In genomic region chr3:30605005-30605404, GRCh38 we compare ENCODE assay signal across 10 cellular contexts. TPM values are rescaled to one million over a fixed set of nuclear protein-coding genes. Genes with fewer than 3 reads are reported as not detected.
A peak's percentile ranks its signal among the peaks of the same experiment; 100 is the strongest.
DNase-seq lines count a peak whose midpoint lies in the region; ATAC-seq, FAIRE-seq and TF ChIP-seq lines count a peak whose summit lies in the region.
"Had no signal": no experiment of that assay in that cellular context is flagged by ENCODE, and none has a peak within 500 bp of the region (broad histone marks: within the 10 kb centered on the region; RNA-seq: fewer than 3 reads in every experiment).

No MANE protein-coding gene starts in this region.

- peak overlapping the region; percentile 99 for H3K27ac ChIP-seq in BLaER1

- H3K4me3 Mint-ChIP-seq in MCF 10A (ENCODE audit: unreplicated experiment), result peak overlapping the region; percentile 86
- H3K4me3 Mint-ChIP-seq in natural killer cell, result peak overlapping the region; percentile 97

- TF ChIP-seq CTCF in NB4 (IDR thresholded peaks at IDR 0.05; ENCODE audit: low read depth, low read length), result no peak
- TF ChIP-seq CTCF in MCF 10A (IDR thresholded peaks at IDR 0.05; ENCODE audit: unreplicated experiment), result no peak
- no peak for TF ChIP-seq CTCF in natural killer cell (IDR thresholded peaks at IDR 0.05)

- TF ChIP-seq POLR2A in NB4 (IDR thresholded peaks at IDR 0.05; ENCODE audit: extremely low read depth, insufficient read length), result no peak

- POLR2A ChIA-PET in MCF 10A (lab: Yijun Ruan, JAX), result interaction anchor here (0.8 to 8.3 kb wide), 5 partner anchors 9 to 260 kb away, joined by 3 to 123 read pairs (median 4); no protein-coding TSS in a partner anchor

- H3K4me3 ChIP-seq in BLaER1 (peak overlapping the region; percentile 90), NB4 (ENCODE audit: low read depth, low read length) (peak overlapping the region; percentile 49)

- ATAC-seq in natural killer cell (no peak), HG03175 (IDR thresholded peaks at IDR 0.05; ENCODE audit: unreplicated experiment) (no peak)

- H3K9me3 ChIP-seq in BLaER1, result peaks cover 3% of the 10 kb centered on the region; the same call in 1 of the 2 replicates

- H3K36me3 Mint-ChIP-seq in MCF 10A (ENCODE audit: insufficient read depth, unreplicated experiment) (peaks cover 15% of the 10 kb centered on the region), natural killer cell (no peaks in the 10 kb centered on the region)

- H3K4me1 Mint-ChIP-seq in MCF 10A (ENCODE audit: insufficient read depth, unreplicated experiment) (peaks cover 25% of the 10 kb centered on the region), natural killer cell (peaks cover 45 to 46% of the 10 kb centered on the region in 2 donors)

- peaks cover 22% of the 10 kb centered on the region for H4K20me1 ChIP-seq in BLaER1

- H3K36me3 ChIP-seq in BLaER1, result no peaks in the 10 kb centered on the region; the same call in 1 of the 2 replicates

- H3K27ac Mint-ChIP-seq in MCF 10A (ENCODE audit: low read depth, unreplicated experiment), result peak overlapping the region; percentile 93
- peak overlapping the region; percentile 91 to 92 for H3K27ac Mint-ChIP-seq in natural killer cell

- H3K9ac ChIP-seq in BLaER1, result peak overlapping the region; percentile 99
- H3K9ac ChIP-seq: parathyroid adenoma had no signal

- CTCF ChIA-PET in MCF 10A (lab: Yijun Ruan, JAX), result interaction anchor here (0.9 to 1.3 kb wide), 3 partner anchors 87 to 406 kb away, joined by 4 to 7 read pairs (median 4); no protein-coding TSS in a partner anchor

- H3K9me3 Mint-ChIP-seq in MCF 10A (ENCODE audit: unreplicated experiment) (no peaks in the 10 kb centered on the region), natural killer cell (no peaks in the 10 kb centered on the region)

- no peak for FAIRE-seq in urothelium cell line (lab: Jason Lieb, UNC)

- no peak for DNase-seq in NB4 (ENCODE audit: low read depth)
- no peak for DNase-seq in MCF 10A (ENCODE audit: unreplicated experiment)
- no peak for DNase-seq in natural killer cell
- no peak for DNase-seq in HuH-7.5 (ENCODE audit: low spot score)
- no peak for DNase-seq in NCI-H2081 treated with DMSO at 0.1 percent for 48 hours (lab: John Stamatoyannopoulos, UW)
- no peak for DNase-seq in urothelium cell line (ENCODE audit: low spot score)
- DNase-seq: activated CD8-positive, alpha-beta memory T cell treated with anti-CD3 and anti-CD28 coated beads, Interleukin-2, amount 50 U/mL, for 48 hours had no signal

- no peaks in the 10 kb centered on the region for H3K27me3 ChIP-seq in BLaER1

- intact Hi-C loops in MCF 10A (cut with micrococcal nuclease), result loop anchor here (5.0 to 10.0 kb wide), 4 partner anchors 183 to 318 kb away; no protein-coding TSS in a partner anchor
- intact Hi-C loops in natural killer cell (cut with micrococcal nuclease), result no loop called here

- H3K27me3 Mint-ChIP-seq in MCF 10A (ENCODE audit: insufficient read depth, unreplicated experiment) (no peaks in the 10 kb centered on the region), natural killer cell (ENCODE audit: low read depth in 2 of 2) (no peaks in the 10 kb centered on the region)

- peaks cover 68% of the 10 kb centered on the region for H3K4me1 ChIP-seq in BLaER1
- H3K4me1 ChIP-seq: parathyroid adenoma had no signal

- peak overlapping the region; percentile 92 for H3K4me2 ChIP-seq in BLaER1

- BruUV-seq in MCF 10A (replicated peaks; lab: Mats Ljungman, UMichigan), result no TSS peak

RNA-seq across cellular contexts. Expression of gene TGFBR2, which starts 1.4 kb away (rescaled TPM):
- total RNA-seq in MCF 10A (2022) (103 and 104 TPM in 2 replicates), natural killer cell (100 to 1,000 TPM in 1 of 3 donors, 10 to 100 TPM in 2; 70.4 to 113 (median 99.3) TPM)
